ENCODE assay signal across 8 cellular contexts in genomic region chr13:30395192-30396158, GRCh38.
DNase-seq lines count a peak whose midpoint lies in the region; ATAC-seq lines count a peak whose summit lies in the region.

No MANE protein-coding gene starts in this region.

- H2AFZ ChIP-seq in ACC112 (ENCODE audit: low read length, unreplicated experiment) = peak overlapping the region; percentile 95

- no peaks in the 10 kb centered on the region for H3K27me3 Mint-ChIP-seq in dendritic cell treated with granulocyte-macrophage colony-stimulating factor and Interleukin-4, amounts not matched to agents 40 ng/mL and 50 ng/mL, for 4 days

- intact Hi-C loops in dendritic cell treated with granulocyte-macrophage colony-stimulating factor and Interleukin-4, amounts not matched to agents 40 ng/mL and 50 ng/mL, for 4 days (cut with micrococcal nuclease) = no loop called here

- no peaks in the 10 kb centered on the region for H3K36me3 ChIP-seq in ACC112 (ENCODE audit: insufficient read depth, low read length)

- DNase-seq in NCI-H345 treated with DMSO at 0.1 percent for 48 hours (lab: John Stamatoyannopoulos, UW; ENCODE audit: unreplicated experiment) (peak; percentile 57), left kidney (ENCODE audit: low read depth, low spot score) (peak; percentile 92)
- DNase-seq in activated CD4-positive, CD25-positive, alpha-beta regulatory T cell treated with anti-CD3 and anti-CD28 coated beads, Interleukin-2, amount 50 U/mL, for 72 hours = peak; percentile 60
- peak; percentile 65 to 73 for DNase-seq in stimulated activated CD4-positive, alpha-beta T cell treated with anti-CD3 and anti-CD28 coated beads, Interleukin-2, amount 100 ng/mL, for 24 hours

- H3K4me3 ChIP-seq in ACC112 (ENCODE audit: low read depth, low read length) = peak overlapping the region; percentile 82

- peaks cover 19% of the 10 kb centered on the region for H3K4me1 Mint-ChIP-seq in dendritic cell treated with granulocyte-macrophage colony-stimulating factor and Interleukin-4, amounts not matched to agents 40 ng/mL and 50 ng/mL, for 4 days (ENCODE audit: low read depth)

- H3K4me3 Mint-ChIP-seq in dendritic cell treated with granulocyte-macrophage colony-stimulating factor and Interleukin-4, amounts not matched to agents 40 ng/mL and 50 ng/mL, for 4 days = peak overlapping the region; percentile 87

- no peaks in the 10 kb centered on the region for H3K9me3 Mint-ChIP-seq in dendritic cell treated with granulocyte-macrophage colony-stimulating factor and Interleukin-4, amounts not matched to agents 40 ng/mL and 50 ng/mL, for 4 days

- peak; percentile 67 for ATAC-seq in GM18867 (IDR thresholded peaks at IDR 0.05; ENCODE audit: unreplicated experiment)
- peak; percentile 67 for ATAC-seq in HG03135 (IDR thresholded peaks at IDR 0.05; ENCODE audit: unreplicated experiment)

- no peaks in the 10 kb centered on the region for H3K27me3 ChIP-seq in ACC112 (ENCODE audit: insufficient read depth, low read length)

- no peaks in the 10 kb centered on the region for H3K79me2 ChIP-seq in ACC112 (ENCODE audit: control insufficient read depth, insufficient read depth, low read length, unreplicated experiment)

- peaks cover 8% of the 10 kb centered on the region for H3K36me3 Mint-ChIP-seq in dendritic cell treated with granulocyte-macrophage colony-stimulating factor and Interleukin-4, amounts not matched to agents 40 ng/mL and 50 ng/mL, for 4 days (ENCODE audit: low read depth)

- peak overlapping the region; percentile 79 for H3K27ac ChIP-seq in ACC112 (ENCODE audit: low read depth, low read length)

- H3K4me1 ChIP-seq in ACC112 (ENCODE audit: control insufficient read depth, insufficient read depth, low read length, unreplicated experiment) = no peaks in the 10 kb centered on the region

- peak overlapping the region; percentile 96 for H3K27ac Mint-ChIP-seq in dendritic cell treated with granulocyte-macrophage colony-stimulating factor and Interleukin-4, amounts not matched to agents 40 ng/mL and 50 ng/mL, for 4 days

Comparison
In these comparisons a context has a peak if more than half of its experiments do, and no peak if none do; other contexts are left out.
1. Peak in every context shown above with its lines: DNase-seq, ATAC-seq, H3K4me3 ChIP-seq and H3K27ac ChIP-seq.